Comparison of ENCODE assay signal across 18 cellular contexts in genomic region chr10:31622993-31623392, GRCh38.
DNase-seq lines count a peak whose midpoint lies in the region; ATAC-seq and TF ChIP-seq lines count a peak whose summit lies in the region.
"Had no signal": no experiment of that assay in that cellular context is flagged by ENCODE, and none has a peak within 500 bp of the region (broad histone marks: within the 10 kb centered on the region; RNA-seq: fewer than 3 reads in every experiment).

No MANE protein-coding gene starts in this region.

- peaks cover 0 to 31% (median 7%) of the 10 kb centered on the region in 11 donors for H3K9me3 ChIP-seq in heart right ventricle
- peaks cover 0 to 5% of the 10 kb centered on the region in 2 donors for H3K9me3 ChIP-seq in stomach smooth muscle (ENCODE audit: control insufficient read depth in 2 of 2, low read length in 2 of 2)
- H3K9me3 ChIP-seq: adrenal gland had no signal

- no peak overlapping the region for H3K9ac ChIP-seq in stomach smooth muscle (ENCODE audit: low read length in 2 of 2)
- H3K9ac ChIP-seq: parathyroid adenoma had no signal

- 67 to 73% methylated on average over 6 of the region's 6 CpGs for WGBS in heart right ventricle, 2 donors

- H3K4me1 ChIP-seq in heart right ventricle, result peaks cover 8 to 58% (median 35%) of the 10 kb centered on the region in 9 donors
- H3K4me1 ChIP-seq in stomach smooth muscle (ENCODE audit: control insufficient read depth, insufficient read depth, low read length), result peaks cover 31% of the 10 kb centered on the region
- H3K4me1 ChIP-seq: adrenal gland, parathyroid adenoma had no signal

- peak; percentile 23 for TF ChIP-seq CTCF in astrocyte of the cerebellum (IDR thresholded peaks at IDR 0.05; ENCODE audit: low read depth, low read length, missing control alignments)
- peak in 3 of 9 donors; percentile 15 to 40 (median 28) for TF ChIP-seq CTCF in heart right ventricle (IDR thresholded peaks at IDR 0.05)

- H3K36me3 ChIP-seq in heart right ventricle (no peaks in the 10 kb centered on the region), stomach smooth muscle (ENCODE audit: control insufficient read depth in 2 of 2, insufficient read depth in 2 of 2, low read length in 2 of 2) (no peaks in the 10 kb centered on the region)
- H3K36me3 ChIP-seq: adrenal gland had no signal

- in situ Hi-C loops in astrocyte of the cerebellum (cut with HindIII; ENCODE audit: low sequenced_read_pairs) (no loop called here), ACHN (cut with HindIII; ENCODE audit: low pct_ligation_motif_present, low pct_unique_long_range_greater_than_20kb, low sequenced_read_pairs) (no loop called here)

- ATAC-seq in heart right ventricle (peak in 4 of 8 donors; percentile 22 to 29 (median 24)), HG03045 (IDR thresholded peaks at IDR 0.05; ENCODE audit: unreplicated experiment) (no peak), GM19023 (IDR thresholded peaks at IDR 0.05; ENCODE audit: unreplicated experiment) (no peak)

- intact Hi-C loops in heart right ventricle (cut with DNase I), result loop anchor here in 3 of 10 donors (10.0 kb wide), 3 partner anchors 72 to 298 kb away; no protein-coding TSS in a partner anchor

- peak overlapping the region in 9 of 10 donors; percentile 0 to 73 (median 64) for H3K27ac ChIP-seq in heart right ventricle
- H3K27ac ChIP-seq in stomach smooth muscle (ENCODE audit: low read length), result peak overlapping the region; percentile 37
- H3K27ac ChIP-seq: adrenal gland, parathyroid adenoma, VCaP had no signal

- H3K27me3 ChIP-seq in heart right ventricle, result no peaks in the 10 kb centered on the region
- no peaks in the 10 kb centered on the region for H3K27me3 ChIP-seq in stomach smooth muscle (ENCODE audit: control insufficient read depth in 1 of 2, insufficient read depth in 2 of 2, low read length in 2 of 2)
- H3K27me3 ChIP-seq: adrenal gland had no signal

- DNase-seq in GM04503 (ENCODE audit: low read depth), result peak; percentile 80
- DNase-seq in astrocyte of the cerebellum (ENCODE audit: low read depth), result peak; percentile 51
- DNase-seq in heart right ventricle, result no peak
- no peak for DNase-seq in ACHN
- DNase-seq in COR-L47 (lab: John Stamatoyannopoulos, UW), result no peak
- DNase-seq: activated CD8-positive, alpha-beta memory T cell treated with anti-CD3 and anti-CD28 coated beads, Interleukin-2, amount 50 U/mL, for 48 hours; adrenal gland; effector memory CD4-positive, alpha-beta T cell; NCI-H1105 treated with DMSO at 0.1 percent for 48 hours; NCI-H510A treated with DMSO at 0.1 percent for 48 hours; SHP77 treated with DMSO at 0.1 percent for 48 hours; stimulated activated CD4-positive, alpha-beta T cell treated with anti-CD3 and anti-CD28 coated beads, Interleukin-4, amount 100 ng/mL, for 1 hour; stimulated activated naive CD4-positive, alpha-beta T cell had no signal

- H3K4me3 ChIP-seq in astrocyte of the cerebellum (ENCODE audit: low read depth, low read length) (no peak overlapping the region), heart right ventricle (no peak overlapping the region), stomach smooth muscle (ENCODE audit: low read length in 2 of 2) (no peak overlapping the region)
- H3K4me3 ChIP-seq: adrenal gland had no signal

Comparison
In these comparisons a context has a peak if more than half of its experiments do, and no peak if none do; other contexts are left out.
1. DNase-seq: peak in GM04503 (single experiment) and astrocyte of the cerebellum (single experiment); none in heart right ventricle (0 of 2), ACHN (single experiment) and COR-L47 (single experiment).